Comparison of ENCODE assay signal across 8 cellular contexts in the genomic region with DNA sequence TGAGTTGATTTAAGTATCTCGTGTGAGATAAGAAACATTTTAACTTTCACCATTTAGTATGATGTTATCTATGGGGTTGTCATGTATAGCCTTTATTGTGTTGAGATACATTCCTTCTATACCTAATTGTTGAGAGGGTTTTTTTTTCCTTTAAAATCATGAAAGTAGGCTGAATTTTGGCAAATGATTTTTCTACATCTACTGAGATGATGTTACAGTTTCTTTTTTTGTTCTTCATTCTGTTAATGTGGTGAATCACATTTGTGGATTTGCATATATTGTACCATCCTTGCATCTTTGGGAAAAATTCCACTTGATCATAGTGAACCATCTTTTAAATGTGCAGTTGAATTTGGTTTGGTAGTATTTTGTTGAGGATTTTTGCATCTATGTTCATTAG.
"Had no signal": no experiment of that assay in that cellular context is flagged by ENCODE, and none has a peak within 500 bp of the region (broad histone marks: within the 10 kb centered on the region; RNA-seq: fewer than 3 reads in every experiment).

No MANE protein-coding gene starts in this region.

- DNase-seq: GDM1, GF-D8 had no signal

- H3K4me3 ChIP-seq: GM12878 had no signal

- FAIRE-seq: G401.6, GM12878, GM12891, GM12892, GM18507, GM19239 had no signal
